Comparison of ENCODE assay signal across 25 cellular contexts in genomic region chr19:34228762-34229161, GRCh38.
"Had no signal": no experiment of that assay in that cellular context is flagged by ENCODE, and none has a peak within 500 bp of the region (broad histone marks: within the 10 kb centered on the region; RNA-seq: fewer than 3 reads in every experiment).

No MANE protein-coding gene starts in this region.

- ATAC-seq: activated CD8-positive, alpha-beta memory T cell treated with anti-CD3 and anti-CD28 coated beads, Interleukin-2, amount 10 ng/mL, durations not matched to agents 7 days and 5 days; gastroesophageal sphincter; heart left ventricle; left cardiac atrium had no signal

- H3K4me1 ChIP-seq: breast epithelium, colonic mucosa, neural progenitor cell, uterus had no signal

- H3K4me3 Mint-ChIP-seq: activated CD4-positive, alpha-beta memory T cell treated with anti-CD3 and anti-CD28 coated beads, Interleukin-2, amount 10 ng/mL, durations not matched to agents 7 days and 5 days; activated CD4-positive, alpha-beta T cell treated with anti-CD3 and anti-CD28 coated beads, Interleukin-2, amount 10 ng/mL, durations not matched to agents 24 days and 14 days; activated CD8-positive, alpha-beta memory T cell treated with anti-CD3 and anti-CD28 coated beads, Interleukin-2, amount 10 ng/mL, durations not matched to agents 7 days and 5 days; activated naive CD4-positive, alpha-beta T cell treated with anti-CD3 and anti-CD28 coated beads, Interleukin-2, amount 50 U/mL, for 24 hours; endodermal cell; memory B cell; neural progenitor cell; stimulated activated naive CD8-positive, alpha-beta T cell treated with anti-CD3 and anti-CD28 coated beads, Interleukin-15, Interleukin-2, amounts not matched to agents 100 ng/mL and 50 ng/mL, for 24 hours had no signal

- DNase-seq: activated CD4-positive, alpha-beta memory T cell treated with anti-CD3 and anti-CD28 coated beads, Interleukin-2, amount 10 ng/mL, durations not matched to agents 7 days and 5 days; activated CD4-positive, alpha-beta T cell treated with anti-CD3 and anti-CD28 coated beads, Interleukin-2, amount 10 ng/mL, durations not matched to agents 24 days and 14 days; activated CD8-positive, alpha-beta memory T cell treated with anti-CD3 and anti-CD28 coated beads, Interleukin-2, amount 10 ng/mL, durations not matched to agents 7 days and 5 days; activated gamma-delta T cell; activated T-cell treated with anti-CD3 and anti-CD28 coated beads for 4 hours; aorta; colonic mucosa; endodermal cell; esophagus squamous epithelium; heart left ventricle; islet precursor cell; left cardiac atrium; spleen; stimulated activated CD4-positive, alpha-beta T cell treated with anti-CD3 and anti-CD28 coated beads, Interleukin-4, amount 100 ng/mL, for 1 hour; T-helper 2 cell; trophoblast cell; uterus had no signal

- H3K27ac ChIP-seq: breast epithelium, colonic mucosa, esophagus squamous epithelium, gastroesophageal sphincter, heart left ventricle, neural progenitor cell, right atrium auricular region, spleen, uterus had no signal

- H3K27me3 ChIP-seq: breast epithelium, colonic mucosa, esophagus squamous epithelium, gastroesophageal sphincter, heart left ventricle, neural progenitor cell, right atrium auricular region, spleen, uterus had no signal

- H3K4me3 ChIP-seq: breast epithelium, colonic mucosa, esophagus squamous epithelium, gastroesophageal sphincter, heart left ventricle, neural progenitor cell, prostate gland, right atrium auricular region, spleen, uterus had no signal

- H3K36me3 ChIP-seq: colonic mucosa, prostate gland, uterus had no signal

- H3K27ac Mint-ChIP-seq: activated CD4-positive, alpha-beta memory T cell treated with anti-CD3 and anti-CD28 coated beads, Interleukin-2, amount 10 ng/mL, durations not matched to agents 7 days and 5 days; activated CD4-positive, alpha-beta T cell treated with anti-CD3 and anti-CD28 coated beads, Interleukin-2, amount 10 ng/mL, durations not matched to agents 24 days and 14 days; activated CD8-positive, alpha-beta memory T cell treated with anti-CD3 and anti-CD28 coated beads, Interleukin-2, amount 10 ng/mL, durations not matched to agents 7 days and 5 days; endodermal cell; neural progenitor cell had no signal

- H3K9me3 Mint-ChIP-seq: activated CD4-positive, alpha-beta memory T cell treated with anti-CD3 and anti-CD28 coated beads, Interleukin-2, amount 10 ng/mL, durations not matched to agents 7 days and 5 days; activated CD4-positive, alpha-beta T cell treated with anti-CD3 and anti-CD28 coated beads, Interleukin-2, amount 10 ng/mL, durations not matched to agents 24 days and 14 days; activated naive CD4-positive, alpha-beta T cell treated with anti-CD3 and anti-CD28 coated beads, Interleukin-2, amount 50 U/mL, for 24 hours; endodermal cell; memory B cell; neural progenitor cell; stimulated activated naive CD8-positive, alpha-beta T cell treated with anti-CD3 and anti-CD28 coated beads, Interleukin-15, Interleukin-2, amounts not matched to agents 100 ng/mL and 50 ng/mL, for 24 hours had no signal

- H3K9ac ChIP-seq: neural progenitor cell had no signal

- H3K4me2 ChIP-seq: neural progenitor cell had no signal

- H2AFZ ChIP-seq: neural progenitor cell had no signal

- H3K27me3 Mint-ChIP-seq: activated CD4-positive, alpha-beta memory T cell treated with anti-CD3 and anti-CD28 coated beads, Interleukin-2, amount 10 ng/mL, durations not matched to agents 7 days and 5 days; activated CD4-positive, alpha-beta T cell treated with anti-CD3 and anti-CD28 coated beads, Interleukin-2, amount 10 ng/mL, durations not matched to agents 24 days and 14 days; activated CD8-positive, alpha-beta memory T cell treated with anti-CD3 and anti-CD28 coated beads, Interleukin-2, amount 10 ng/mL, durations not matched to agents 7 days and 5 days; activated naive CD4-positive, alpha-beta T cell treated with anti-CD3 and anti-CD28 coated beads, Interleukin-2, amount 50 U/mL, for 24 hours; memory B cell; stimulated activated naive CD8-positive, alpha-beta T cell treated with anti-CD3 and anti-CD28 coated beads, Interleukin-15, Interleukin-2, amounts not matched to agents 100 ng/mL and 50 ng/mL, for 24 hours had no signal

- H3K9me3 ChIP-seq: breast epithelium, colonic mucosa, esophagus squamous epithelium, gastroesophageal sphincter, heart left ventricle, right atrium auricular region, spleen, uterus had no signal
